Comparison of ENCODE assay signal across 15 cellular contexts in genomic region chrX:41095962-41096955, GRCh38. TPM values are rescaled to one million over a fixed set of nuclear protein-coding genes. Genes with fewer than 3 reads are reported as not detected.
DNase-seq lines count a peak whose midpoint lies in the region; ATAC-seq and TF ChIP-seq lines count a peak whose summit lies in the region.
"Had no signal": no experiment of that assay in that cellular context is flagged by ENCODE, and none has a peak within 500 bp of the region (broad histone marks: within the 10 kb centered on the region; RNA-seq: fewer than 3 reads in every experiment).

No MANE protein-coding gene starts in this region.

- no peaks in the 10 kb centered on the region for H3K9me3 Mint-ChIP-seq in activated CD4-positive, alpha-beta T cell treated with anti-CD3 and anti-CD28 coated beads for 36 hours (ENCODE audit: low read depth)
- no peaks in the 10 kb centered on the region for H3K9me3 Mint-ChIP-seq in activated CD4-positive, alpha-beta T cell treated with anti-CD3 and anti-CD28 coated beads, Interleukin-2, amount 10 ng/mL, durations not matched to agents 7 days and 5 days
- H3K9me3 Mint-ChIP-seq: activated naive CD4-positive, alpha-beta T cell treated with anti-CD3 and anti-CD28 coated beads, Interleukin-2, amount 10 ng/mL, durations not matched to agents 7 days and 5 days had no signal

- peak; percentile 7 for DNase-seq in activated CD4-positive, alpha-beta T cell treated with anti-CD3 and anti-CD28 coated beads for 36 hours
- no peak for DNase-seq in activated CD4-positive, alpha-beta T cell treated with anti-CD3 and anti-CD28 coated beads, Interleukin-2, amount 10 ng/mL, durations not matched to agents 7 days and 5 days
- DNase-seq in NCI-H2227 (lab: John Stamatoyannopoulos, UW; ENCODE audit: unreplicated experiment) (peak; percentile 50), fibroblast of villous mesenchyme (ENCODE audit: low read depth) (peak; percentile 53), psoas muscle (no peak), KG1 (lab: John Stamatoyannopoulos, UW) (no peak), NCI-H2171 (lab: John Stamatoyannopoulos, UW) (no peak)
- DNase-seq: ACHN; activated naive CD4-positive, alpha-beta T cell treated with anti-CD3 and anti-CD28 coated beads, Interleukin-2, amount 10 ng/mL, durations not matched to agents 7 days and 5 days; GDM1; hippocampal formation; NCI-H524 treated with DMSO at 0.1 percent for 48 hours; SJCRH30 had no signal

- H3K9me3 ChIP-seq in psoas muscle = no peaks in the 10 kb centered on the region
- H3K9me3 ChIP-seq: SJCRH30 had no signal

- H3K4me3 Mint-ChIP-seq in activated CD4-positive, alpha-beta T cell treated with anti-CD3 and anti-CD28 coated beads for 36 hours = no peak overlapping the region
- H3K4me3 Mint-ChIP-seq in activated CD4-positive, alpha-beta T cell treated with anti-CD3 and anti-CD28 coated beads, Interleukin-2, amount 10 ng/mL, durations not matched to agents 7 days and 5 days = no peak overlapping the region
- H3K4me3 Mint-ChIP-seq: activated naive CD4-positive, alpha-beta T cell treated with anti-CD3 and anti-CD28 coated beads, Interleukin-2, amount 10 ng/mL, durations not matched to agents 7 days and 5 days had no signal

- no peak for TF ChIP-seq CTCF in fibroblast of villous mesenchyme (IDR thresholded peaks at IDR 0.05; ENCODE audit: insufficient read depth, low read depth, low read length)
- no peak for TF ChIP-seq CTCF in psoas muscle (IDR thresholded peaks at IDR 0.05)

- H3K27me3 ChIP-seq in psoas muscle (ENCODE audit: insufficient read depth in 3 of 3, low read length in 2 of 3) = no peaks in the 10 kb centered on the region
- H3K27me3 ChIP-seq: SJCRH30 had no signal

- peaks cover 65% of the 10 kb centered on the region for H3K4me1 Mint-ChIP-seq in activated CD4-positive, alpha-beta T cell treated with anti-CD3 and anti-CD28 coated beads for 36 hours
- peaks cover 47% of the 10 kb centered on the region for H3K4me1 Mint-ChIP-seq in activated CD4-positive, alpha-beta T cell treated with anti-CD3 and anti-CD28 coated beads, Interleukin-2, amount 10 ng/mL, durations not matched to agents 7 days and 5 days

- POLR2A ChIA-PET in activated CD4-positive, alpha-beta T cell treated with anti-CD3 and anti-CD28 coated beads for 36 hours (lab: Charles Lee) = interaction anchor here (1.1 to 1.9 kb wide), 2 partner anchors 10 to 12 kb away, joined by 6 to 11 read pairs; partner anchors contain the start of gene USP9X
- POLR2A ChIA-PET in activated CD4-positive, alpha-beta T cell treated with anti-CD3 and anti-CD28 coated beads, Interleukin-2, amount 10 ng/mL, durations not matched to agents 7 days and 5 days (lab: Charles Lee) = interaction anchor here (0.5 kb wide), 1 partner anchor 163 kb away, joined by 4 read pairs; no protein-coding TSS in a partner anchor

- CTCF ChIA-PET in activated CD4-positive, alpha-beta T cell treated with anti-CD3 and anti-CD28 coated beads for 36 hours (lab: Charles Lee) = interaction anchor here (0.7 to 1.4 kb wide), 3 partner anchors 10 to 422 kb away, joined by 4 to 5 read pairs (median 4); no protein-coding TSS in a partner anchor
- CTCF ChIA-PET in activated CD4-positive, alpha-beta T cell treated with anti-CD3 and anti-CD28 coated beads, Interleukin-2, amount 10 ng/mL, durations not matched to agents 7 days and 5 days (lab: Charles Lee) = interaction anchor here (0.7 kb wide), 1 partner anchor 87 kb away, joined by 3 read pairs; no protein-coding TSS in a partner anchor

- H3K36me3 ChIP-seq in psoas muscle (ENCODE audit: insufficient read depth in 1 of 2, low read depth in 1 of 2) = no peaks in the 10 kb centered on the region
- H3K36me3 ChIP-seq: SJCRH30 had no signal

- H3K36me3 Mint-ChIP-seq in activated CD4-positive, alpha-beta T cell treated with anti-CD3 and anti-CD28 coated beads for 36 hours (ENCODE audit: low read depth) = peaks cover 5% of the 10 kb centered on the region
- H3K36me3 Mint-ChIP-seq in activated CD4-positive, alpha-beta T cell treated with anti-CD3 and anti-CD28 coated beads, Interleukin-2, amount 10 ng/mL, durations not matched to agents 7 days and 5 days (ENCODE audit: low read depth) = peaks cover 7% of the 10 kb centered on the region

- 37 to 69% (median 65%) methylated on average over 8 to 9 of the region's 9 CpGs for WGBS in psoas muscle, 3 donors

- peak overlapping the region; percentile 19 for H3K27ac ChIP-seq in psoas muscle
- H3K27ac ChIP-seq: SJCRH30 had no signal

- H3K27ac Mint-ChIP-seq in activated CD4-positive, alpha-beta T cell treated with anti-CD3 and anti-CD28 coated beads for 36 hours = peak overlapping the region; percentile 35
- H3K27ac Mint-ChIP-seq in activated CD4-positive, alpha-beta T cell treated with anti-CD3 and anti-CD28 coated beads, Interleukin-2, amount 10 ng/mL, durations not matched to agents 7 days and 5 days = no peak overlapping the region
- H3K27ac Mint-ChIP-seq: activated naive CD4-positive, alpha-beta T cell treated with anti-CD3 and anti-CD28 coated beads, Interleukin-2, amount 10 ng/mL, durations not matched to agents 7 days and 5 days had no signal

- no peaks in the 10 kb centered on the region for H3K27me3 Mint-ChIP-seq in activated CD4-positive, alpha-beta T cell treated with anti-CD3 and anti-CD28 coated beads for 36 hours
- no peaks in the 10 kb centered on the region for H3K27me3 Mint-ChIP-seq in activated CD4-positive, alpha-beta T cell treated with anti-CD3 and anti-CD28 coated beads, Interleukin-2, amount 10 ng/mL, durations not matched to agents 7 days and 5 days
- H3K27me3 Mint-ChIP-seq: activated naive CD4-positive, alpha-beta T cell treated with anti-CD3 and anti-CD28 coated beads, Interleukin-2, amount 10 ng/mL, durations not matched to agents 7 days and 5 days had no signal

- intact Hi-C loops in activated CD4-positive, alpha-beta T cell treated with anti-CD3 and anti-CD28 coated beads for 36 hours (cut with DNase I, micrococcal nuclease) = no loop called here
- intact Hi-C loops in psoas muscle (cut with DNase I) = no loop called here

- no peak for ATAC-seq in activated CD4-positive, alpha-beta T cell treated with anti-CD3 and anti-CD28 coated beads for 36 hours
- peak in 3 of 4 donors; percentile 51 to 63 (median 59) for ATAC-seq in psoas muscle
- no peak for ATAC-seq in GM21619 (IDR thresholded peaks at IDR 0.05; ENCODE audit: unreplicated experiment)
- ATAC-seq: activated CD4-positive, CD25-positive, alpha-beta regulatory T cell treated with anti-CD3 and anti-CD28 coated beads, Interleukin-2, amount 50 U/mL, for 24 hours had no signal

- no peak overlapping the region for H3K4me3 ChIP-seq in fibroblast of villous mesenchyme (ENCODE audit: low read depth, low read length)
- H3K4me3 ChIP-seq in psoas muscle = no peak overlapping the region
- H3K4me3 ChIP-seq: SJCRH30 had no signal

- H3K4me1 ChIP-seq in psoas muscle = peaks cover 53% of the 10 kb centered on the region
- H3K4me1 ChIP-seq: SJCRH30 had no signal

RNA-seq across cellular contexts. Expression of gene USP9X, which starts 11.0 kb away (rescaled TPM):
- total RNA-seq in activated CD4-positive, alpha-beta T cell treated with anti-CD3 and anti-CD28 coated beads for 36 hours = 10 to 100 TPM; 53.9 to 60.6 TPM
- 10 to 100 TPM; 45.5 to 57.5 TPM for total RNA-seq in activated CD4-positive, alpha-beta T cell treated with anti-CD3 and anti-CD28 coated beads, Interleukin-2, amount 10 ng/mL, durations not matched to agents 7 days and 5 days
- total RNA-seq in fibroblast of villous mesenchyme = 176 and 180 TPM in 2 replicates
- 100 to 1,000 TPM in 3 of 4 donors, 10 to 100 TPM in 1; 87.4 to 138 (median 127) TPM for total RNA-seq in psoas muscle
- 10 to 100 TPM; 19.4 to 44.9 (median 24.6) TPM for polyA plus RNA-seq in psoas muscle

Comparison
In these comparisons a context has a peak if more than half of its experiments do, and no peak if none do; other contexts are left out.
1. DNase-seq: peak in activated CD4-positive, alpha-beta T cell treated with anti-CD3 and anti-CD28 coated beads for 36 hours (single experiment), NCI-H2227 (single experiment) and fibroblast of villous mesenchyme (single experiment); none in activated CD4-positive, alpha-beta T cell treated with anti-CD3 and anti-CD28 coated beads, Interleukin-2, amount 10 ng/mL, durations not matched to agents 7 days and 5 days (single experiment), psoas muscle (0 of 2), KG1 (single experiment) and NCI-H2171 (single experiment).
2. ATAC-seq: peak in psoas muscle (3 of 4); none in activated CD4-positive, alpha-beta T cell treated with anti-CD3 and anti-CD28 coated beads for 36 hours (single experiment) and GM21619 (single experiment).